ENCODE assay signal across 14 cellular contexts in the genomic region with DNA sequence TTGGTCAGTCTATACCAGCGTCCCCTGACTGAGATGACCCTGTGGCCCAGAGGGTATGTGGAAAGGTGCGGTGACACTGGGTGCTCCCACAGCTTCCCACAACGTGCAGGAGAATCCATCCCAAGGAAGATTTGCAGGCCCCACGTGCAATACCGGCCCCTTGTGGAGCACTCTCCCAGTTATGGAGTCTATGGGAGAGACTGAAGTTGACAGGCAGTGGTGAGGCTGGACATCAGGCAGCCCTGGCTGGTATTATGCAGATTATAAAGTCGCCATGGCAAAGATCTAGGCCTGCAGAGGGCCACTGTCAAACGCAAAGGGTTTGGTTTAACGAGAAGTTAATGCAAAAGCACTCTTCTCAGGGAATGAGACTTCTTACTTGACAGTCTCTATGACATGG.
A peak's percentile ranks its signal among the peaks of the same experiment; 100 is the strongest.
DNase-seq lines count a peak whose midpoint lies in the region; ATAC-seq and TF ChIP-seq lines count a peak whose summit lies in the region.
"Had no signal": no experiment of that assay in that cellular context is flagged by ENCODE, and none has a peak within 500 bp of the region (broad histone marks: within the 10 kb centered on the region; RNA-seq: fewer than 3 reads in every experiment).

No MANE protein-coding gene starts in this region.

- H2BK5ac ChIP-seq in mesenchymal stem cell (ENCODE audit: low read depth, low read length, poor library complexity, severe bottlenecking) (no peak overlapping the region), neuronal stem cell (ENCODE audit: low read length) (no peak overlapping the region)

- H3K27me3 ChIP-seq in brain microvascular endothelial cell (replicated peaks) (no peaks in the 10 kb centered on the region), mesenchymal stem cell (ENCODE audit: control insufficient read depth in 1 of 2, insufficient read depth in 1 of 2, low read length in 2 of 2) (no peaks in the 10 kb centered on the region), neuronal stem cell (ENCODE audit: control insufficient read depth in 3 of 3, insufficient read depth in 3 of 3, low read depth in 1 of 3, low read length in 3 of 3) (no peaks in the 10 kb centered on the region)
- H3K27me3 ChIP-seq in CD4-positive, alpha-beta T cell (ENCODE audit: control insufficient read depth, insufficient read depth, low read length) = no peaks in the 10 kb centered on the region
- H3K27me3 ChIP-seq: BLaER1 treated with 17β-estradiol and CSF1 and Interleukin-3, amounts not matched to agents 10 nM and 100 nM had no signal

- H3K4me2 ChIP-seq in mesenchymal stem cell (ENCODE audit: low read length, poor library complexity, severe bottlenecking) = no peak overlapping the region
- no peak overlapping the region for H3K4me2 ChIP-seq in neuronal stem cell (ENCODE audit: insufficient read depth, low read length, poor library complexity, severe bottlenecking)
- H3K4me2 ChIP-seq: BLaER1 treated with 17β-estradiol and CSF1 and Interleukin-3, amounts not matched to agents 10 nM and 100 nM had no signal

- H3K36me3 ChIP-seq in SK-N-MC (ENCODE audit: insufficient read depth, low read length) (0 out of 2 replicates have a peak, but pooled peaks cover 6% of the 10 kb centered on the region), brain microvascular endothelial cell (replicated peaks) (no peaks in the 10 kb centered on the region), mesenchymal stem cell (ENCODE audit: control insufficient read depth in 1 of 2, insufficient read depth in 2 of 2, low read depth in 1 of 2, low read length in 2 of 2) (no peaks in the 10 kb centered on the region), neuronal stem cell (replicated peaks in 1 of 2; ENCODE audit: control insufficient read depth in 2 of 2, insufficient read depth in 2 of 2, low read length in 2 of 2) (no peaks in the 10 kb centered on the region)

- H3K4me3 Mint-ChIP-seq in CD4-positive, alpha-beta T cell = no peak overlapping the region
- H3K4me3 Mint-ChIP-seq: CD4-positive, CD25-positive, alpha-beta regulatory T cell had no signal

- H4K91ac ChIP-seq in mesenchymal stem cell (ENCODE audit: low read length) (no peak overlapping the region), neuronal stem cell (ENCODE audit: low read depth, low read length, poor library complexity) (no peak overlapping the region)

- 71% methylated on average over 8 of the region's 8 CpGs for WGBS in mesenchymal stem cell
- whole genome bisulfite sequencing in neuronal stem cell (ENCODE audit: extremely low coverage in 2 of 2, insufficient read length in 2 of 2, insufficient replicate concordance in 1 of 2), 2 donors = no CpG with 5 or more reads among the region's 8 CpGs

- no peak overlapping the region for H3K14ac ChIP-seq in mesenchymal stem cell (ENCODE audit: low read length in 2 of 2)
- no peak overlapping the region for H3K14ac ChIP-seq in neuronal stem cell (ENCODE audit: low read length)

- H3K36me3 Mint-ChIP-seq in CD4-positive, alpha-beta T cell (ENCODE audit: low read depth) = no peaks in the 10 kb centered on the region
- H3K36me3 Mint-ChIP-seq: CD4-positive, CD25-positive, alpha-beta regulatory T cell had no signal

- H3K27ac Mint-ChIP-seq in CD4-positive, alpha-beta T cell = no peak overlapping the region
- H3K27ac Mint-ChIP-seq: CD4-positive, CD25-positive, alpha-beta regulatory T cell had no signal

- H2AK5ac ChIP-seq in mesenchymal stem cell (ENCODE audit: low read length, severe bottlenecking) = no peak overlapping the region
- no peak overlapping the region for H2AK5ac ChIP-seq in neuronal stem cell (ENCODE audit: low read depth, low read length)

- in situ Hi-C loops in brain microvascular endothelial cell (cut with HindIII; ENCODE audit: low pct_ligation_motif_present, low sequenced_read_pairs) = no loop called here

- no peak for DNase-seq in SK-N-MC (ENCODE audit: low read depth, low spot score)
- no peak for DNase-seq in brain microvascular endothelial cell
- no peak for DNase-seq in mesenchymal stem cell
- no peak for DNase-seq in neuronal stem cell (ENCODE audit: low spot score)
- no peak for DNase-seq in stimulated activated CD4-positive, alpha-beta T cell treated with anti-CD3 and anti-CD28 coated beads, Interleukin-15, amount 100 ng/mL, for 24 hours
- DNase-seq in foreskin melanocyte = no peak
- no peak for DNase-seq in CD4-positive, alpha-beta T cell
- no peak for DNase-seq in dermis blood vessel endothelial cell
- DNase-seq: ACHN; CD4-positive, CD25-positive, alpha-beta regulatory T cell; DMS79 treated with DMSO at 0.1 percent for 48 hours had no signal

- POLR2A ChIA-PET in CD4-positive, alpha-beta T cell (lab: Charles Lee) = no interaction called here

- H3K27ac ChIP-seq in SK-N-MC (peak overlapping the region; percentile 83), brain microvascular endothelial cell (peak overlapping the region; percentile 9), mesenchymal stem cell (ENCODE audit: low read length, poor library complexity, severe bottlenecking) (peak overlapping the region; percentile 4), neuronal stem cell (replicated peaks; ENCODE audit: low read length) (no peak overlapping the region)
- H3K27ac ChIP-seq in CD4-positive, alpha-beta T cell (ENCODE audit: low read depth, low read length) = no peak overlapping the region
- H3K27ac ChIP-seq: BLaER1 treated with 17β-estradiol and CSF1 and Interleukin-3, amounts not matched to agents 10 nM and 100 nM; GM23248 had no signal

- H2AFZ ChIP-seq in mesenchymal stem cell (ENCODE audit: low read depth, low read length) (no peak overlapping the region), neuronal stem cell (ENCODE audit: low read length) (no peak overlapping the region)
- H2AFZ ChIP-seq: GM23248 had no signal

- CTCF ChIA-PET in CD4-positive, alpha-beta T cell (lab: Charles Lee) = no interaction called here

- TF ChIP-seq CTCF in brain microvascular endothelial cell (IDR thresholded peaks at IDR 0.05; ENCODE audit: low read depth, low read length, missing control alignments) = no peak
- TF ChIP-seq CTCF in CD4-positive, alpha-beta T cell (IDR thresholded peaks at IDR 0.05) = no peak

- no peaks in the 10 kb centered on the region for H3K9me3 Mint-ChIP-seq in CD4-positive, alpha-beta T cell

- H3K4me1 ChIP-seq in mesenchymal stem cell (ENCODE audit: control insufficient read depth, insufficient read depth, low read depth, low read length) (peaks cover 3% of the 10 kb centered on the region), neuronal stem cell (ENCODE audit: control insufficient read depth in 2 of 2, insufficient read depth in 1 of 2, low read depth in 1 of 2, low read length in 2 of 2) (no peaks in the 10 kb centered on the region)

- no peaks in the 10 kb centered on the region for H3K79me1 ChIP-seq in mesenchymal stem cell (replicated peaks; ENCODE audit: low read length, poor library complexity, severe bottlenecking)
- H3K79me1 ChIP-seq in neuronal stem cell (ENCODE audit: low read depth, low read length) = no peaks in the 10 kb centered on the region

- H3K27me3 Mint-ChIP-seq in CD4-positive, alpha-beta T cell = no peaks in the 10 kb centered on the region
- H3K27me3 Mint-ChIP-seq: CD4-positive, CD25-positive, alpha-beta regulatory T cell had no signal

- no peak overlapping the region for H3K23ac ChIP-seq in mesenchymal stem cell (ENCODE audit: low read length in 2 of 2)
- H3K23ac ChIP-seq in neuronal stem cell (ENCODE audit: low read depth, low read length, poor library complexity) = no peak overlapping the region

- no peak for ATAC-seq in CD4-positive, alpha-beta T cell (ENCODE audit: poor library complexity)
- ATAC-seq: HCT116 had no signal

- intact Hi-C loops in CD4-positive, alpha-beta T cell (cut with DNase I, micrococcal nuclease) = no loop called here

- H3K4me1 Mint-ChIP-seq in CD4-positive, alpha-beta T cell (ENCODE audit: low read depth) = no peaks in the 10 kb centered on the region
- H3K4me1 Mint-ChIP-seq: CD4-positive, CD25-positive, alpha-beta regulatory T cell had no signal

- H2BK120ac ChIP-seq in mesenchymal stem cell (ENCODE audit: low read depth, low read length) (no peak overlapping the region), neuronal stem cell (ENCODE audit: low read depth, low read length) (no peak overlapping the region)

- no peak overlapping the region for H3K18ac ChIP-seq in mesenchymal stem cell (ENCODE audit: low read depth in 1 of 2, low read length in 2 of 2)
- H3K18ac ChIP-seq in neuronal stem cell (ENCODE audit: low read length) = peak overlapping the region; percentile 3

- H4K8ac ChIP-seq in mesenchymal stem cell (ENCODE audit: low read length) (no peak overlapping the region), neuronal stem cell (ENCODE audit: low read depth, low read length) (no peak overlapping the region)

- H3K4ac ChIP-seq in mesenchymal stem cell (ENCODE audit: low read depth in 1 of 2, low read length in 2 of 2) (no peak overlapping the region), neuronal stem cell (ENCODE audit: low read length) (no peak overlapping the region)

- no peak overlapping the region for H3K4me3 ChIP-seq in SK-N-MC
- no peak overlapping the region for H3K4me3 ChIP-seq in brain microvascular endothelial cell (ENCODE audit: low read depth, low read length)
- H3K4me3 ChIP-seq in mesenchymal stem cell (ENCODE audit: insufficient read depth in 1 of 2, low read depth in 1 of 2, low read length in 2 of 2) = no peak overlapping the region
- no peak overlapping the region for H3K4me3 ChIP-seq in neuronal stem cell (ENCODE audit: low read length in 2 of 2)
- H3K4me3 ChIP-seq: BLaER1 treated with 17β-estradiol and CSF1 and Interleukin-3, amounts not matched to agents 10 nM and 100 nM; GM23248 had no signal

- H2BK15ac ChIP-seq in mesenchymal stem cell (ENCODE audit: low read depth, poor library complexity, severe bottlenecking) (no peak overlapping the region), neuronal stem cell (ENCODE audit: low read length) (no peak overlapping the region)

- H3K9ac ChIP-seq in SK-N-MC (ENCODE audit: insufficient read length) (no peak overlapping the region), mesenchymal stem cell (ENCODE audit: low read length) (no peak overlapping the region), neuronal stem cell (ENCODE audit: low read depth, low read length, poor library complexity) (no peak overlapping the region)
- H3K9ac ChIP-seq: BLaER1 treated with 17β-estradiol and CSF1 and Interleukin-3, amounts not matched to agents 10 nM and 100 nM; GM23248 had no signal

- H2BK12ac ChIP-seq in mesenchymal stem cell (ENCODE audit: low read length in 2 of 2) (no peak overlapping the region), neuronal stem cell (ENCODE audit: low read length) (no peak overlapping the region)

- H3K9me3 ChIP-seq in SK-N-MC (ENCODE audit: low read depth, low read length) (no peaks in the 10 kb centered on the region), mesenchymal stem cell (ENCODE audit: control insufficient read depth, low read length) (no peaks in the 10 kb centered on the region), neuronal stem cell (replicated peaks in 1 of 2; ENCODE audit: control insufficient read depth in 2 of 2, insufficient read depth in 1 of 2, low read depth in 1 of 2, low read length in 2 of 2) (peaks cover 0 to 3% of the 10 kb centered on the region in 2 donors)
- no peaks in the 10 kb centered on the region for H3K9me3 ChIP-seq in CD4-positive, alpha-beta T cell (ENCODE audit: control insufficient read depth, low read length)

Comparison
In these comparisons a context has a peak if more than half of its experiments do, and no peak if none do; other contexts are left out.
1. H3K27ac ChIP-seq: peak in SK-N-MC (single experiment), brain microvascular endothelial cell (single experiment) and mesenchymal stem cell (single experiment); none in neuronal stem cell (single experiment) and CD4-positive, alpha-beta T cell (single experiment).